ENCODE assay signal across 9 cellular contexts in the genomic region with DNA sequence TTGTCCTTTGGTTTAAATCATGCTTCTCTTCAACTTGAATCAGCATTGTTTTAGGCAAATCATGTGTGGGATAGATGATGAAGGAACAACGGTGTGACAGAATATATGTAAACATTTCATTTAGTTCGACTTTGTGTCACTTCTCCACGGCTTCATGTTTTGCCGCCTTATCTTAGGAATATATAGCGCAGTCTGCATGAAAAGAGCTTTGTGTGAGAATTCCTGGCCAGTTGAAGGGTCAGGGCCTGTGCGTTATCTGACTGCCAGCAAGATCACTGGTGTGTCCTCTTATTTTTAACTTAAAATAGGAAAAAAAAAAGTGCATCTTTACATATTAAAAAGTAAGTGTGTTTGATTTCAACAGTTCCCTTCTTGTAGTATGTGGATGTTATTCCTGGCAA.
DNase-seq lines count a peak whose midpoint lies in the region; ATAC-seq and TF ChIP-seq lines count a peak whose summit lies in the region.
"Had no signal": no experiment of that assay in that cellular context is flagged by ENCODE, and none has a peak within 500 bp of the region (broad histone marks: within the 10 kb centered on the region; RNA-seq: fewer than 3 reads in every experiment).

No MANE protein-coding gene starts in this region.

- TF ChIP-seq CTCF in CD4-positive, alpha-beta T cell (IDR thresholded peaks at IDR 0.05) = no peak
- no peak for TF ChIP-seq CTCF in KMS-11 (conservative IDR thresholded peaks at IDR 0.05; ENCODE audit: low read depth, low read length)

- peak overlapping the region; percentile 90 for H3K4me2 ChIP-seq in KMS-11

- H3K9me3 Mint-ChIP-seq in CD4-positive, alpha-beta T cell = no peaks in the 10 kb centered on the region

- H4K20me1 ChIP-seq in KMS-11 (ENCODE audit: insufficient read depth) = no peaks in the 10 kb centered on the region

- H3K4me1 ChIP-seq in KMS-11 (ENCODE audit: low read depth, poor library complexity, severe bottlenecking) (peaks cover 43% of the 10 kb centered on the region), esophagus (ENCODE audit: control insufficient read depth in 2 of 2, insufficient read depth in 2 of 2, low read length in 1 of 2) (no peaks in the 10 kb centered on the region), neuron (ENCODE audit: insufficient read depth, low read length) (peaks cover 27% of the 10 kb centered on the region)

- peaks cover 28% of the 10 kb centered on the region for H3K4me1 Mint-ChIP-seq in CD4-positive, alpha-beta T cell (ENCODE audit: low read depth)

- ATAC-seq in CD4-positive, alpha-beta T cell (ENCODE audit: poor library complexity) = no peak
- no peak for ATAC-seq in HG02759 (IDR thresholded peaks at IDR 0.05; ENCODE audit: unreplicated experiment)
- no peak for ATAC-seq in HG03571 (IDR thresholded peaks at IDR 0.05; ENCODE audit: unreplicated experiment)

- no peaks in the 10 kb centered on the region for H3K27me3 Mint-ChIP-seq in CD4-positive, alpha-beta T cell

- H3K9ac ChIP-seq in KMS-11 = peak overlapping the region; percentile 95

- CTCF ChIA-PET in CD4-positive, alpha-beta T cell (lab: Charles Lee) = no interaction called here

- no peaks in the 10 kb centered on the region for H3K9me3 ChIP-seq in CD4-positive, alpha-beta T cell (ENCODE audit: control insufficient read depth, low read length)
- H3K9me3 ChIP-seq in esophagus (ENCODE audit: control insufficient read depth in 2 of 2, insufficient read depth in 1 of 2, low read depth in 1 of 2, low read length in 1 of 2) (no peaks in the 10 kb centered on the region), neuron (ENCODE audit: low read length) (peaks cover 7% of the 10 kb centered on the region)
- H3K9me3 ChIP-seq: neutrophil had no signal

- H3K27me3 ChIP-seq in CD4-positive, alpha-beta T cell (ENCODE audit: control insufficient read depth, insufficient read depth, low read length) = no peaks in the 10 kb centered on the region
- H3K27me3 ChIP-seq in KMS-11 (ENCODE audit: insufficient read depth, low read depth) (no peaks in the 10 kb centered on the region), esophagus (ENCODE audit: control insufficient read depth in 1 of 2, insufficient read depth in 2 of 2, low read length in 2 of 2) (no peaks in the 10 kb centered on the region), neuron (ENCODE audit: insufficient read depth, low read length) (no peaks in the 10 kb centered on the region)

- POLR2A ChIA-PET in CD4-positive, alpha-beta T cell (lab: Charles Lee) = no interaction called here

- WGBS in esophagus, 2 donors = 9 to 15% methylated on average over 6 of the region's 6 CpGs

- H3K27ac ChIP-seq in CD4-positive, alpha-beta T cell (ENCODE audit: low read depth, low read length) = no peak overlapping the region
- H3K27ac ChIP-seq in KMS-11 (peak overlapping the region; percentile 90), esophagus (ENCODE audit: low read depth in 2 of 2, low read length in 1 of 2) (peak overlapping the region; percentile 83 to 91)
- H3K27ac ChIP-seq: neutrophil had no signal

- H3K36me3 ChIP-seq in KMS-11 (ENCODE audit: insufficient read depth) (no peaks in the 10 kb centered on the region), esophagus (ENCODE audit: control insufficient read depth in 2 of 2, insufficient read depth in 2 of 2, low read length in 1 of 2) (no peaks in the 10 kb centered on the region), neuron (ENCODE audit: insufficient read depth, low read length) (no peaks in the 10 kb centered on the region)
- H3K36me3 ChIP-seq: neutrophil had no signal

- H2AFZ ChIP-seq in KMS-11 (ENCODE audit: low read depth) (peak overlapping the region; percentile 89), neuron (ENCODE audit: low read depth, low read length) (no peak overlapping the region)

- peak overlapping the region; percentile 81 for H3K27ac Mint-ChIP-seq in CD4-positive, alpha-beta T cell

- no peaks in the 10 kb centered on the region for H3K36me3 Mint-ChIP-seq in CD4-positive, alpha-beta T cell (ENCODE audit: low read depth)

- no peak for DNase-seq in CD4-positive, alpha-beta T cell
- DNase-seq in stimulated activated naive CD4-positive, alpha-beta T cell treated with Interleukin-2 at 50 U/mL for 16 hours (lab: John Stamatoyannopoulos, UW) = no peak
- DNase-seq in T-helper 1 cell = no peak

- peaks cover 53% of the 10 kb centered on the region for H3K79me2 ChIP-seq in KMS-11 (ENCODE audit: insufficient read depth, low read depth)

- peak overlapping the region; percentile 85 for H3K4me3 Mint-ChIP-seq in CD4-positive, alpha-beta T cell

- intact Hi-C loops in CD4-positive, alpha-beta T cell (cut with DNase I, micrococcal nuclease) = loop anchor here in 1 of 2 experiments (2.0 kb wide), 1 partner anchor 136 kb away; no protein-coding TSS in a partner anchor

- no peak overlapping the region for H3K4me3 ChIP-seq in KMS-11 (IDR thresholded peaks at IDR 0.05; ENCODE audit: insufficient read depth, low read depth, low read length)
- H3K4me3 ChIP-seq in esophagus (ENCODE audit: low read depth in 1 of 2, low read length in 2 of 2) = peak overlapping the region; percentile 13 to 59
- H3K4me3 ChIP-seq in neuron (ENCODE audit: low read length) = peak overlapping the region; percentile 100
